ENCODE assay signal across 8 cellular contexts in the genomic region with DNA sequence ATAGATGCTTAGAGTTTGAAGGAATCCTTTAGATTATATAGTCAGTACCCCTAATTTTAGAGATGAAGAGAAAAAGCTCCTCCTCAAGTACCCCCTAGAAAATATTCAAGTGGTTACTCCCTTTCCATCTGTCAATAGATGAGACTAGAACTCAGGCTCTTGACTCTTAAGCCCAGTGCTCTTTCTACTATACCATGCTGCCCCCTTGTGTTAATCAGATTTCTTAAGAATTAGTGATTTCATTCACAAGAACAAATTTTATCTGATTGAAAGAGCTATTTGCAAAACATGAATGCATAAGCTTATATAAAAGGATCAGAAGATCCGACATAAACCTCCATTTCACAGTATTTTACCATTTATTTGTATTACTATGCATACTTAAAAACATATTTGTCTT.
A peak's percentile ranks its signal among the peaks of the same experiment; 100 is the strongest.
DNase-seq lines count a peak whose midpoint lies in the region; ATAC-seq, FAIRE-seq and TF ChIP-seq lines count a peak whose summit lies in the region.

No MANE protein-coding gene starts in this region.

- H3K4me3 Mint-ChIP-seq in astrocyte (ENCODE audit: unreplicated experiment) (no peak overlapping the region), naive B cell (no peak overlapping the region)

- H3K9me3 ChIP-seq in cardiac muscle cell (ENCODE audit: low read depth) (no peaks in the 10 kb centered on the region), astrocyte (ENCODE audit: insufficient read depth, low read depth, low read length) (no peaks in the 10 kb centered on the region), stomach (no peaks in the 10 kb centered on the region)

- H3K27ac ChIP-seq in cardiac muscle cell (no peak overlapping the region), astrocyte (ENCODE audit: low read depth, low read length) (no peak overlapping the region), stomach (no peak overlapping the region), RWPE1 (no peak overlapping the region)

- H3K9me3 Mint-ChIP-seq in astrocyte (ENCODE audit: unreplicated experiment) (no peaks in the 10 kb centered on the region), naive B cell (no peaks in the 10 kb centered on the region)

- H3K27me3 ChIP-seq in cardiac muscle cell (no peaks in the 10 kb centered on the region), astrocyte (ENCODE audit: insufficient read depth, low read length) (no peaks in the 10 kb centered on the region), stomach (no peaks in the 10 kb centered on the region)

- no peak overlapping the region for H3K4me2 ChIP-seq in astrocyte (ENCODE audit: low read length)

- H3K4me1 ChIP-seq in cardiac muscle cell (ENCODE audit: low read depth): no peaks in the 10 kb centered on the region
- H3K4me1 ChIP-seq in astrocyte (ENCODE audit: insufficient read depth, low read length): no peaks in the 10 kb centered on the region
- no peaks in the 10 kb centered on the region for H3K4me1 ChIP-seq in stomach

- POLR2A ChIA-PET in RWPE1 (lab: Yijun Ruan, JAX; ENCODE audit: low non-redundant PET): no interaction called here

- no peak overlapping the region for H2AFZ ChIP-seq in astrocyte (ENCODE audit: low read depth, low read length)

- H3K79me2 ChIP-seq in astrocyte (ENCODE audit: insufficient read depth, low read length): no peaks in the 10 kb centered on the region

- WGBS in stomach, 5 donors: 73 to 83% (median 79%) methylated on average over 1 of the region's 1 CpG

- TF ChIP-seq CTCF in cardiac muscle cell (IDR thresholded peaks at IDR 0.05; ENCODE audit: low read depth, low read length): peak; percentile 34
- TF ChIP-seq CTCF in astrocyte (IDR thresholded peaks at IDR 0.05; ENCODE audit: insufficient read depth, low read depth, low read length): peak; percentile 43
- peak in 1 of 7 experiments; percentile 10 for TF ChIP-seq CTCF in stomach (IDR thresholded peaks at IDR 0.05)
- no peak; the same call in none of the 2 replicates for TF ChIP-seq CTCF in RWPE1 (conservative IDR thresholded peaks at IDR 0.05; ENCODE audit: low read depth)

- no peak for ATAC-seq in Right ventricle myocardium superior (ENCODE audit: poor library complexity)
- no peak for ATAC-seq in naive B cell (ENCODE audit: low read depth in 2 of 2)

- H3K36me3 ChIP-seq in cardiac muscle cell (no peaks in the 10 kb centered on the region), astrocyte (ENCODE audit: insufficient read depth, low read length) (no peaks in the 10 kb centered on the region), stomach (no peaks in the 10 kb centered on the region)

- H3K4me3 ChIP-seq in cardiac muscle cell (no peak overlapping the region), astrocyte (ENCODE audit: insufficient read depth, low read depth, low read length) (no peak overlapping the region), stomach (no peak overlapping the region)

- no peak overlapping the region for H3K9ac ChIP-seq in astrocyte (ENCODE audit: low read length)

- no peak for TF ChIP-seq POLR2A in stomach (IDR thresholded peaks at IDR 0.05)

- intact Hi-C loops in Right ventricle myocardium superior (cut with DNase I): no loop called here
- intact Hi-C loops in stomach (cut with DNase I; ENCODE audit: low total_unique reads): no loop called here

- H3K27me3 Mint-ChIP-seq in astrocyte (ENCODE audit: low read depth, unreplicated experiment) (no peaks in the 10 kb centered on the region), naive B cell (peaks cover 0 to 14% (median 0%) of the 10 kb centered on the region in 3 donors)

- CTCF ChIA-PET in RWPE1 (lab: Yijun Ruan, JAX): interaction anchor here (0.5 to 2.2 kb wide), 5 partner anchors 991 to 1822 kb away, joined by 3 to 5 read pairs (median 3); no protein-coding TSS in a partner anchor

- FAIRE-seq in astrocyte (lab: Jason Lieb, UNC): no peak

- no peaks in the 10 kb centered on the region for H3K36me3 Mint-ChIP-seq in astrocyte (ENCODE audit: low read depth, unreplicated experiment)
- H3K36me3 Mint-ChIP-seq in naive B cell: no peaks in the 10 kb centered on the region

- no peaks in the 10 kb centered on the region for H4K20me1 ChIP-seq in astrocyte (ENCODE audit: insufficient read depth, low read length)

- DNase-seq in cardiac muscle cell (ENCODE audit: low read depth in 1 of 2, low spot score in 1 of 2) (peak; percentile 9 to 66), Right ventricle myocardium superior (no peak), NCI-H2081 (lab: John Stamatoyannopoulos, UW) (peak; percentile 68 to 80), astrocyte (ENCODE audit: low read depth) (peak; percentile 25), naive B cell (peak; percentile 4), OCI-M2 (lab: John Stamatoyannopoulos, UW; ENCODE audit: unreplicated experiment) (no peak), stomach (no peak), RWPE1 (ENCODE audit: low spot score) (no peak)

- H3K27ac Mint-ChIP-seq in astrocyte (ENCODE audit: unreplicated experiment): no peak overlapping the region
- no peak overlapping the region for H3K27ac Mint-ChIP-seq in naive B cell

- H3K4me1 Mint-ChIP-seq in astrocyte (ENCODE audit: low read depth, unreplicated experiment) (no peaks in the 10 kb centered on the region), naive B cell (no peaks in the 10 kb centered on the region)

- no peak for TF ChIP-seq EP300 in stomach (IDR thresholded peaks at IDR 0.05)

Comparison
In these comparisons a context has a peak if more than half of its experiments do, and no peak if none do; other contexts are left out.
1. DNase-seq: peak in cardiac muscle cell (2 of 2), NCI-H2081 (2 of 2), astrocyte (single experiment) and naive B cell (single experiment); none in Right ventricle myocardium superior (single experiment), OCI-M2 (single experiment), stomach (single experiment) and RWPE1 (single experiment).